In genomic region chr9:88781500-88782391, GRCh38 we compare ENCODE assay signal across 9 cellular contexts.
A peak's percentile ranks its signal among the peaks of the same experiment; 100 is the strongest.
DNase-seq lines count a peak whose midpoint lies in the region; ATAC-seq and TF ChIP-seq lines count a peak whose summit lies in the region.
"Had no signal": no experiment of that assay in that cellular context is flagged by ENCODE, and none has a peak within 500 bp of the region (broad histone marks: within the 10 kb centered on the region; RNA-seq: fewer than 3 reads in every experiment).

No MANE protein-coding gene starts in this region.

- no peaks in the 10 kb centered on the region for H3K9me3 Mint-ChIP-seq in WTC11
- no peaks in the 10 kb centered on the region for H3K9me3 Mint-ChIP-seq in activated T-cell treated with anti-CD3 and anti-CD28 coated beads, Interleukin-2, amount 50 U/mL, for 4 hours
- no peaks in the 10 kb centered on the region for H3K9me3 Mint-ChIP-seq in activated T-helper 1 cell treated with anti-CD3 and anti-CD28 coated beads, Interleukin-12 subunit alpha, Interleukin-12 subunit beta, Interleukin-2, Interleukin-4 antibody, amounts not matched to agents 30 ng/mL and 10 ng/mL and 1 ng/mL, durations not matched to agents 14 hours and 24 hours and 36 hours

- no peaks in the 10 kb centered on the region for H3K27me3 Mint-ChIP-seq in WTC11 (ENCODE audit: low read depth)
- H3K27me3 Mint-ChIP-seq in activated T-cell treated with anti-CD3 and anti-CD28 coated beads, Interleukin-2, amount 50 U/mL, for 4 hours (ENCODE audit: low read depth), result peaks cover 12% of the 10 kb centered on the region
- peaks cover 3% of the 10 kb centered on the region for H3K27me3 Mint-ChIP-seq in activated T-helper 1 cell treated with anti-CD3 and anti-CD28 coated beads, Interleukin-12 subunit alpha, Interleukin-12 subunit beta, Interleukin-2, Interleukin-4 antibody, amounts not matched to agents 30 ng/mL and 10 ng/mL and 1 ng/mL, durations not matched to agents 14 hours and 24 hours and 36 hours (ENCODE audit: insufficient read depth)

- intact Hi-C loops in upper lobe of right lung (cut with DNase I), result no loop called here
- intact Hi-C loops in activated T-helper 1 cell treated with anti-CD3 and anti-CD28 coated beads, Interleukin-12 subunit alpha, Interleukin-12 subunit beta, Interleukin-2, Interleukin-4 antibody, amounts not matched to agents 30 ng/mL and 10 ng/mL and 1 ng/mL, durations not matched to agents 14 hours and 24 hours and 36 hours (cut with micrococcal nuclease), result no loop called here

- DNase-seq in NCI-H524 (lab: John Stamatoyannopoulos, UW), result peak; percentile 8 to 60
- DNase-seq in NCI-H524 treated with DMSO at 0.1 percent for 48 hours (lab: John Stamatoyannopoulos, UW), result no peak
- peak; percentile 31 for DNase-seq in WTC11 (ENCODE audit: low spot score)
- peak; percentile 55 for DNase-seq in iPS-NIHi11 (ENCODE audit: low spot score)
- DNase-seq in upper lobe of right lung, result no peak
- no peak for DNase-seq in activated T-cell treated with anti-CD3 and anti-CD28 coated beads, Interleukin-2, amount 50 U/mL, for 4 hours
- no peak for DNase-seq in activated T-helper 1 cell treated with anti-CD3 and anti-CD28 coated beads, Interleukin-12 subunit alpha, Interleukin-12 subunit beta, Interleukin-2, Interleukin-4 antibody, amounts not matched to agents 30 ng/mL and 10 ng/mL and 1 ng/mL, durations not matched to agents 14 hours and 24 hours and 36 hours (ENCODE audit: low spot score)
- DNase-seq: C1 segment of cervical spinal cord had no signal

- H3K4me1 Mint-ChIP-seq in WTC11, result peaks cover 15% of the 10 kb centered on the region
- H3K4me1 Mint-ChIP-seq in activated T-cell treated with anti-CD3 and anti-CD28 coated beads, Interleukin-2, amount 50 U/mL, for 4 hours (ENCODE audit: low read depth), result peaks cover 5% of the 10 kb centered on the region
- no peaks in the 10 kb centered on the region for H3K4me1 Mint-ChIP-seq in activated T-helper 1 cell treated with anti-CD3 and anti-CD28 coated beads, Interleukin-12 subunit alpha, Interleukin-12 subunit beta, Interleukin-2, Interleukin-4 antibody, amounts not matched to agents 30 ng/mL and 10 ng/mL and 1 ng/mL, durations not matched to agents 14 hours and 24 hours and 36 hours (ENCODE audit: low read depth)

- POLR2A ChIA-PET in WTC11 (lab: Charles Lee), result no interaction called here

- no peak overlapping the region for H3K4me3 Mint-ChIP-seq in WTC11
- H3K4me3 Mint-ChIP-seq in activated T-cell treated with anti-CD3 and anti-CD28 coated beads, Interleukin-2, amount 50 U/mL, for 4 hours, result no peak overlapping the region
- no peak overlapping the region for H3K4me3 Mint-ChIP-seq in activated T-helper 1 cell treated with anti-CD3 and anti-CD28 coated beads, Interleukin-12 subunit alpha, Interleukin-12 subunit beta, Interleukin-2, Interleukin-4 antibody, amounts not matched to agents 30 ng/mL and 10 ng/mL and 1 ng/mL, durations not matched to agents 14 hours and 24 hours and 36 hours

- peaks cover 10% of the 10 kb centered on the region for H3K4me1 ChIP-seq in upper lobe of right lung

- TF ChIP-seq CTCF in WTC11 (IDR thresholded peaks at IDR 0.05) (no peak), upper lobe of right lung (IDR thresholded peaks at IDR 0.05) (peak; percentile 32)

- no peaks in the 10 kb centered on the region for H3K27me3 ChIP-seq in upper lobe of right lung

- CTCF ChIA-PET in WTC11 (lab: Charles Lee), result interaction anchor here (1.8 kb wide), 1 partner anchor 219 kb away, joined by 7 read pairs; no protein-coding TSS in a partner anchor

- H3K9me3 ChIP-seq in upper lobe of right lung, result no peaks in the 10 kb centered on the region

- H3K4me3 ChIP-seq in upper lobe of right lung, result no peak overlapping the region

- no peak overlapping the region for H3K27ac Mint-ChIP-seq in WTC11
- no peak overlapping the region for H3K27ac Mint-ChIP-seq in activated T-helper 1 cell treated with anti-CD3 and anti-CD28 coated beads, Interleukin-12 subunit alpha, Interleukin-12 subunit beta, Interleukin-2, Interleukin-4 antibody, amounts not matched to agents 30 ng/mL and 10 ng/mL and 1 ng/mL, durations not matched to agents 14 hours and 24 hours and 36 hours

- no peaks in the 10 kb centered on the region for H3K36me3 Mint-ChIP-seq in WTC11
- H3K36me3 Mint-ChIP-seq in activated T-cell treated with anti-CD3 and anti-CD28 coated beads, Interleukin-2, amount 50 U/mL, for 4 hours (ENCODE audit: insufficient read depth), result no peaks in the 10 kb centered on the region
- no peaks in the 10 kb centered on the region for H3K36me3 Mint-ChIP-seq in activated T-helper 1 cell treated with anti-CD3 and anti-CD28 coated beads, Interleukin-12 subunit alpha, Interleukin-12 subunit beta, Interleukin-2, Interleukin-4 antibody, amounts not matched to agents 30 ng/mL and 10 ng/mL and 1 ng/mL, durations not matched to agents 14 hours and 24 hours and 36 hours (ENCODE audit: low read depth)

- no peaks in the 10 kb centered on the region for H3K36me3 ChIP-seq in upper lobe of right lung

- no peak overlapping the region for H3K27ac ChIP-seq in upper lobe of right lung

- ATAC-seq in WTC11 (peak; percentile 75), upper lobe of right lung (peak; percentile 70), GM19328 (IDR thresholded peaks at IDR 0.05; ENCODE audit: unreplicated experiment) (no peak)
- no peak for ATAC-seq in activated T-cell treated with anti-CD3 and anti-CD28 coated beads, Interleukin-2, amount 50 U/mL, for 4 hours

TF ChIP-seq in WTC11, 78 proteins besides CTCF, POLR2A, EP300 and RAD21 (continues in another document):
- TF ChIP-seq ZNF396 (CRISPR knock-in tag; IDR thresholded peaks at IDR 0.05; ENCODE audit: borderline replicate concordance), result no peak
- TF ChIP-seq PRRX2 (CRISPR knock-in tag; IDR thresholded peaks at IDR 0.05), result no peak
- TF ChIP-seq MYBL2 (CRISPR knock-in tag; IDR thresholded peaks at IDR 0.05), result no peak
- TF ChIP-seq ZNF263 (CRISPR knock-in tag; IDR thresholded peaks at IDR 0.05; ENCODE audit: low read depth), result no peak
- no peak for TF ChIP-seq ARID4B (CRISPR knock-in tag; IDR thresholded peaks at IDR 0.05; ENCODE audit: borderline replicate concordance)
- TF ChIP-seq ESRRA (CRISPR knock-in tag; IDR thresholded peaks at IDR 0.05; ENCODE audit: borderline replicate concordance), result no peak
- TF ChIP-seq ZNF416 (CRISPR knock-in tag; IDR thresholded peaks at IDR 0.05), result no peak
- TF ChIP-seq ZNF219 (CRISPR knock-in tag; IDR thresholded peaks at IDR 0.05; ENCODE audit: borderline replicate concordance), result no peak
- no peak for TF ChIP-seq HMGXB4 (CRISPR knock-in tag; IDR thresholded peaks at IDR 0.05)
- TF ChIP-seq CBFB (CRISPR knock-in tag; IDR thresholded peaks at IDR 0.05; ENCODE audit: low read depth), result no peak

Comparison
In these comparisons a context has a peak if more than half of its experiments do, and no peak if none do; other contexts are left out.
1. DNase-seq: peak in NCI-H524 (2 of 2), WTC11 (single experiment) and iPS-NIHi11 (single experiment); none in NCI-H524 treated with DMSO at 0.1 percent for 48 hours (single experiment), upper lobe of right lung (single experiment), activated T-cell treated with anti-CD3 and anti-CD28 coated beads, Interleukin-2, amount 50 U/mL, for 4 hours (single experiment) and activated T-helper 1 cell treated with anti-CD3 and anti-CD28 coated beads, Interleukin-12 subunit alpha, Interleukin-12 subunit beta, Interleukin-2, Interleukin-4 antibody, amounts not matched to agents 30 ng/mL and 10 ng/mL and 1 ng/mL, durations not matched to agents 14 hours and 24 hours and 36 hours (single experiment).
2. ATAC-seq: peak in WTC11 (single experiment) and upper lobe of right lung (single experiment); none in activated T-cell treated with anti-CD3 and anti-CD28 coated beads, Interleukin-2, amount 50 U/mL, for 4 hours (0 of 2) and GM19328 (single experiment).